12 cellular contexts compared by ENCODE assay signal in the genomic region with DNA sequence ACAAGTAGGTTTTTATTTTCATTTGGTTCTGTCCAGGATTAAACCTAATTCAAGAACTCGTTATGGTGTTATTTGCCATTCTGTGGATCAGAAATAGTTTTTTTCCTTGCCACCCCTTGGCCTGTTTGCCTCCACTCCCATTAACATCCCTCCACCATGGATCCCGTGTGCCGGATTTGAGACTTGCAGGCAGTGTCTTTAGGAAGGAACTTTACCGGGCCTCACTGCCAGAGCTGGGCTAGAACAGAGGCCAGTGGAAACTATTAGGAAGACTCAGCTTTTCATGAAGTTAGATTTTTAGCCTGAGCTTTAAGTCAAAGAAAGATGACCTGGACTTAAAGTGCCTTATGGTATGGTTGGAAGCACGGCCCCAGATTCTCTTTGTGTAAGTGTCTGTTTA. TPM values are rescaled to one million over a fixed set of nuclear protein-coding genes. Genes with fewer than 3 reads are reported as not detected.
DNase-seq lines count a peak whose midpoint lies in the region; TF ChIP-seq lines count a peak whose summit lies in the region.
"Had no signal": no experiment of that assay in that cellular context is flagged by ENCODE, and none has a peak within 500 bp of the region (broad histone marks: within the 10 kb centered on the region; RNA-seq: fewer than 3 reads in every experiment).

No MANE protein-coding gene starts in this region.

- H3K27ac Mint-ChIP-seq in T-helper 1 cell treated with Interleukin-12 subunit alpha and Interleukin-12 subunit beta and Interleukin-4 antibody, amounts not matched to agents 30 μg/mL and 1 μg/mL, for 36 hours: no peak overlapping the region

- TF ChIP-seq POLR2A in lower leg skin (IDR thresholded peaks at IDR 0.05): no peak

- peak overlapping the region; percentile 18 for H3K4me3 Mint-ChIP-seq in T-helper 1 cell treated with Interleukin-12 subunit alpha and Interleukin-12 subunit beta and Interleukin-4 antibody, amounts not matched to agents 30 μg/mL and 1 μg/mL, for 36 hours

- no peaks in the 10 kb centered on the region for H3K27me3 ChIP-seq in neutrophil
- H3K27me3 ChIP-seq: colonic mucosa had no signal

- WGBS in lower leg skin, 2 donors: 87% methylated on average over 5 of the region's 5 CpGs

- peaks cover 62% of the 10 kb centered on the region for H3K4me1 Mint-ChIP-seq in T-helper 1 cell treated with Interleukin-12 subunit alpha and Interleukin-12 subunit beta and Interleukin-4 antibody, amounts not matched to agents 30 μg/mL and 1 μg/mL, for 36 hours (ENCODE audit: low read depth)

- POLR2A ChIA-PET in OCI-LY7 (lab: Charles Lee): interaction anchor here (0.6 to 1.9 kb wide), 5 partner anchors 12 to 124 kb away, joined by 3 to 10 read pairs (median 5); no protein-coding TSS in a partner anchor

- TF ChIP-seq CTCF in OCI-LY7 (conservative IDR thresholded peaks at IDR 0.05; ENCODE audit: low read length) (no peak), neutrophil (IDR thresholded peaks at IDR 0.05) (no peak), lower leg skin (IDR thresholded peaks at IDR 0.05) (no peak)

- no peaks in the 10 kb centered on the region for H3K9me3 ChIP-seq in OCI-LY7 (ENCODE audit: low read length)
- H3K9me3 ChIP-seq in neutrophil: no peaks in the 10 kb centered on the region
- H3K9me3 ChIP-seq: colonic mucosa had no signal

- no peak overlapping the region for H3K27ac ChIP-seq in OCI-LY7 (ENCODE audit: low read depth, low read length, poor library complexity, severe bottlenecking)
- H3K27ac ChIP-seq in cingulate gyrus (ENCODE audit: low read depth, low read length): peak overlapping the region; percentile 30
- no peak overlapping the region for H3K27ac ChIP-seq in neutrophil
- H3K27ac ChIP-seq: colonic mucosa had no signal

- in situ Hi-C loops in KBM-7 (cut with MboI; ENCODE audit: low pct_unique_long_range_greater_than_20kb, low sequenced_read_pairs): no loop called here

- peaks cover 11% of the 10 kb centered on the region; the same call in 1 of the 2 replicates for H4K20me1 ChIP-seq in OCI-LY7 (ENCODE audit: insufficient read depth, low read length)

- intact Hi-C loops in OCI-LY7 (cut with micrococcal nuclease; ENCODE audit: unreplicated experiment) (loop anchor here (5.0 to 10.0 kb wide), 2 partner anchors 48 to 255 kb away; no protein-coding TSS in a partner anchor), lower leg skin (cut with DNase I; ENCODE audit: low total_unique reads) (loop anchor here (10.0 kb wide), 1 partner anchor 115 kb away; the partner anchor contains the start of gene MSMO1)

- no peak for DNase-seq in T-helper 1 cell
- no peak for DNase-seq in OCI-LY7 (ENCODE audit: low spot score)
- no peak for DNase-seq in KBM-7
- DNase-seq in stimulated activated naive CD4-positive, alpha-beta T cell (lab: John Stamatoyannopoulos, UW): no peak
- no peak for DNase-seq in lower leg skin (ENCODE audit: low spot score in 2 of 2)
- DNase-seq: activated CD8-positive, alpha-beta memory T cell treated with anti-CD3 and anti-CD28 coated beads for 24 hours; colonic mucosa; EL; T-helper 9 cell had no signal

- H2AFZ ChIP-seq in OCI-LY7 (ENCODE audit: low read length): no peak overlapping the region

- no peaks in the 10 kb centered on the region for H3K9me2 ChIP-seq in OCI-LY7 (ENCODE audit: insufficient read depth, low read length)

- TSS peak; percentile 50 for BruUV-seq in OCI-LY7 (replicated peaks; lab: Mats Ljungman, UMichigan)

- H3K9me3 Mint-ChIP-seq in T-helper 1 cell treated with Interleukin-12 subunit alpha and Interleukin-12 subunit beta and Interleukin-4 antibody, amounts not matched to agents 30 μg/mL and 1 μg/mL, for 36 hours: no peaks in the 10 kb centered on the region

- H3K4me2 ChIP-seq in OCI-LY7 (ENCODE audit: low read length): peak overlapping the region; percentile 90

- H3K36me3 ChIP-seq in OCI-LY7 (ENCODE audit: insufficient read depth, low read length) (no peaks in the 10 kb centered on the region), neutrophil (no peaks in the 10 kb centered on the region)
- H3K36me3 ChIP-seq: colonic mucosa had no signal

- peaks cover 46% of the 10 kb centered on the region; the same call in 1 of the 2 replicates for H3K79me2 ChIP-seq in OCI-LY7 (ENCODE audit: insufficient read depth, low read depth, low read length)

- H3K27me3 Mint-ChIP-seq in T-helper 1 cell treated with Interleukin-12 subunit alpha and Interleukin-12 subunit beta and Interleukin-4 antibody, amounts not matched to agents 30 μg/mL and 1 μg/mL, for 36 hours (ENCODE audit: low read depth): no peaks in the 10 kb centered on the region

- peaks cover 10% of the 10 kb centered on the region for H3K36me3 Mint-ChIP-seq in T-helper 1 cell treated with Interleukin-12 subunit alpha and Interleukin-12 subunit beta and Interleukin-4 antibody, amounts not matched to agents 30 μg/mL and 1 μg/mL, for 36 hours (ENCODE audit: low read depth)

- CTCF ChIA-PET in OCI-LY7 (lab: Charles Lee; ENCODE audit: unreplicated experiment): no interaction called here

- H3K4me3 ChIP-seq in OCI-LY7 (ENCODE audit: low read depth, low read length, poor library complexity, severe bottlenecking) (no peak overlapping the region), neutrophil (ENCODE audit: low read depth in 1 of 2, low read length in 1 of 2) (peak overlapping the region; percentile 5 to 78), lower leg skin (ENCODE audit: low read depth, poor library complexity, severe bottlenecking) (no peak overlapping the region)
- H3K4me3 ChIP-seq: colonic mucosa had no signal

- H3K4me1 ChIP-seq in OCI-LY7 (ENCODE audit: insufficient read depth, low read length, poor library complexity, severe bottlenecking) (peaks cover 50% of the 10 kb centered on the region), neutrophil (ENCODE audit: control insufficient read depth in 1 of 2, insufficient read depth in 1 of 2, low read depth in 1 of 2, low read length in 1 of 2) (peaks cover 56 to 66% of the 10 kb centered on the region in 2 experiments)
- H3K4me1 ChIP-seq: colonic mucosa had no signal

RNA-seq across cellular contexts. Expression of gene KLHL2, which starts 2.4 kb away (rescaled TPM):
- total RNA-seq in OCI-LY7 (2014; rRNA removed; shearing (Covaris generic)): 21.9 and 27.9 TPM in 2 replicates
- 33.8 and 39.6 TPM in 2 replicates for total RNA-seq in OCI-LY7 (2022)
- 10 to 100 TPM; 15.1 to 15.9 (median 15.7) TPM for total RNA-seq in lower leg skin

Comparison
In these comparisons a context has a peak if more than half of its experiments do, and no peak if none do; other contexts are left out.
1. H3K4me3 ChIP-seq: peak in neutrophil (2 of 2); none in OCI-LY7 (single experiment) and lower leg skin (single experiment).